2 cellular contexts compared by ENCODE assay signal in genomic region chr11:36033936-36034335, GRCh38.
TF ChIP-seq lines count a peak whose summit lies in the region.

No MANE protein-coding gene starts in this region.

TF ChIP-seq in A549, 52 proteins besides CTCF, POLR2A, EP300 and RAD21 (continued from another document):
- TF ChIP-seq ATOH8 (CRISPR knock-in tag; IDR thresholded peaks at IDR 0.05; ENCODE audit: low read depth) = no peak
- no peak for TF ChIP-seq USF2 (IDR thresholded peaks at IDR 0.05)

TF ChIP-seq in K562, 482 proteins besides CTCF, POLR2A, EP300 and RAD21 (continued from another document):
- TF ChIP-seq ZBTB9 (CRISPR knock-in tag; IDR thresholded peaks at IDR 0.05) = no peak
- TF ChIP-seq ASH1L (IDR thresholded peaks at IDR 0.05; ENCODE audit: borderline replicate concordance, low read depth, partially characterized antibody) = no peak
- no peak for TF ChIP-seq RBM34 (IDR thresholded peaks at IDR 0.05; ENCODE audit: borderline replicate concordance, insufficient read depth, low read length)
- TF ChIP-seq TCF3 (CRISPR knock-in tag; IDR thresholded peaks at IDR 0.05) = 0 out of 2 replicates have a peak, but pooled peaks have one; percentile 22
- TF ChIP-seq ARID3A (IDR thresholded peaks at IDR 0.05; ENCODE audit: borderline replicate concordance, low read depth, low read length) = no peak
- TF ChIP-seq SMARCA5 (IDR thresholded peaks at IDR 0.05) = no peak
- TF ChIP-seq E2F5 (CRISPR knock-in tag; IDR thresholded peaks at IDR 0.05) = no peak
- TF ChIP-seq STAT6 (CRISPR knock-in tag; IDR thresholded peaks at IDR 0.05) = no peak
- no peak for TF ChIP-seq GTF2A2 (tag; IDR thresholded peaks at IDR 0.05)
- TF ChIP-seq CBFA2T3 (IDR thresholded peaks at IDR 0.05) = peak; percentile 37; the same call in 1 of the 2 replicates
- TF ChIP-seq MECOM (CRISPR knock-in tag; IDR thresholded peaks at IDR 0.05) = peak; percentile 57; the same call in 1 of the 2 replicates
- TF ChIP-seq FOXO4 (CRISPR knock-in tag; IDR thresholded peaks at IDR 0.05) = no peak
- no peak for TF ChIP-seq BRF1 (IDR thresholded peaks at IDR 0.05; ENCODE audit: borderline replicate concordance, extremely low read depth, insufficient read length)
- peak; percentile 19; the same call in 1 of the 2 replicates for TF ChIP-seq TEAD4 (IDR thresholded peaks at IDR 0.05; ENCODE audit: low read length)
- no peak for TF ChIP-seq TEAD4 (CRISPR knock-in tag; IDR thresholded peaks at IDR 0.05; ENCODE audit: borderline replicate concordance)
- no peak for TF ChIP-seq KDM2B (CRISPR knock-in tag; IDR thresholded peaks at IDR 0.05)
- TF ChIP-seq ZNF398 (CRISPR knock-in tag; IDR thresholded peaks at IDR 0.05) = no peak
- no peak for TF ChIP-seq WHSC1 (IDR thresholded peaks at IDR 0.05; ENCODE audit: low read length)
- TF ChIP-seq RCOR1 (IDR thresholded peaks at IDR 0.05; ENCODE audit: borderline replicate concordance in 1 of 2, low read depth in 2 of 2, low read length in 2 of 2) = peak in 1 of 2 experiments; percentile 24; a peak in 1 of 4 replicates
- no peak for TF ChIP-seq ZNF384 (IDR thresholded peaks at IDR 0.05; ENCODE audit: low read depth, low read length)
- no peak for TF ChIP-seq SOX6 (IDR thresholded peaks at IDR 0.05)
- TF ChIP-seq MEIS2 (IDR thresholded peaks at IDR 0.05; ENCODE audit: partially characterized antibody) = peak; percentile 76
- no peak for TF ChIP-seq ZNF449 (CRISPR knock-in tag; IDR thresholded peaks at IDR 0.05)
- TF ChIP-seq ELF1 (tag; IDR thresholded peaks at IDR 0.05) = no peak
- TF ChIP-seq AFF1 (IDR thresholded peaks at IDR 0.05; ENCODE audit: low read depth in 1 of 2, partially characterized antibody in 2 of 2) = no peak
